In genomic region chr6:31776961-31777666, GRCh38 we compare ENCODE assay signal across 8 cellular contexts. TPM values are rescaled to one million over a fixed set of nuclear protein-coding genes. Genes with fewer than 3 reads are reported as not detected.
DNase-seq lines count a peak whose midpoint lies in the region; ATAC-seq and TF ChIP-seq lines count a peak whose summit lies in the region.

VWA7 (minus strand) TSS chr6:31777328; CDS start chr6:31776779, 549 bp downstream.

- ATAC-seq in HG03066 (IDR thresholded peaks at IDR 0.05; ENCODE audit: low read depth, unreplicated experiment) = peak; percentile 73
- no peak for ATAC-seq in GM18867 (IDR thresholded peaks at IDR 0.05; ENCODE audit: unreplicated experiment)

- TF ChIP-seq CTCF in GM13976 (IDR thresholded peaks at IDR 0.05; ENCODE audit: borderline replicate concordance, control extremely low read depth, extremely low read depth, insufficient read depth, missing control alignments) = no peak
- no peak for TF ChIP-seq CTCF in dorsolateral prefrontal cortex (IDR thresholded peaks at IDR 0.05 in 54 of 56, conservative IDR thresholded peaks at IDR 0.05 in 2 of 56; ENCODE audit: low read depth in 1 of 56, partially characterized antibody in 56 of 56)

- in situ Hi-C loops in GM13976 (cut with MboI; ENCODE audit: low sequenced_read_pairs, unreplicated experiment) = no loop called here

- H3K27ac ChIP-seq in dorsolateral prefrontal cortex (peak within 1 kb of the TSS in 44 of 59 donors; percentile 5 to 79 (median 59)), mesodermal cell (ENCODE audit: low read depth, low read length, severe bottlenecking) (peak within 1 kb of the TSS; percentile 23)

- H3K4me1 ChIP-seq in mesodermal cell (ENCODE audit: control insufficient read depth, insufficient read depth, low read length, poor library complexity, severe bottlenecking) = peaks cover 12% of the 10 kb centered on the region

- H3K27me3 ChIP-seq in dorsolateral prefrontal cortex = no peaks in the 10 kb centered on the region

- peak within 1 kb of the TSS in 50 of 59 donors; percentile 2 to 60 (median 38) for H3K4me3 ChIP-seq in dorsolateral prefrontal cortex
- H3K4me3 ChIP-seq in mesodermal cell (ENCODE audit: extremely low read depth, insufficient read depth, low read length, poor library complexity, severe bottlenecking) = no peak within 1 kb of the TSS

- WGBS in mesodermal cell (ENCODE audit: insufficient coverage in 2 of 2), 2 experiments = 36 to 80% methylated on average over 3 to 11 of the region's 15 CpGs

- DNase-seq in GM13976 (ENCODE audit: low spot score) = peak; percentile 95
- peak; percentile 6 for DNase-seq in NCI-H526 treated with DMSO at 0.1 percent for 48 hours (lab: John Stamatoyannopoulos, UW)
- DNase-seq in activated CD4-positive, alpha-beta T cell treated with anti-CD3 and anti-CD28 coated beads, Interleukin-2, amount 50 U/mL, for 4 hours = peak; percentile 70 to 78
- DNase-seq in dorsolateral prefrontal cortex = peak in 8 of 10 donors; percentile 24 to 78 (median 60)
- peak; percentile 83 for DNase-seq in stimulated activated CD8-positive, alpha-beta memory T cell treated with anti-CD3 and anti-CD28 coated beads, Interleukin-4, amount 100 ng/mL, for 48 hours

- intact Hi-C loops in dorsolateral prefrontal cortex (cut with DNase I) = no loop called here

- no peaks in the 10 kb centered on the region for H3K9me3 ChIP-seq in mesodermal cell (ENCODE audit: control insufficient read depth, low read length)

- H3K36me3 ChIP-seq in mesodermal cell (ENCODE audit: control insufficient read depth, insufficient read depth, low read length) = peaks cover 37% of the 10 kb centered on the region

RNA-seq across cellular contexts. Expression of gene VWA7, which starts in this region (rescaled TPM):
- 10 to 100 TPM in 116 of 120 experiments, 1 to 10 TPM in 4; 5.9 to 42.6 (median 21.4) TPM for total RNA-seq in dorsolateral prefrontal cortex
- 0.29 TPM for polyA plus RNA-seq in mesodermal cell (2013, experiment 1 of 2)
- polyA plus RNA-seq in mesodermal cell (2013, experiment 2 of 2) = 0.51 TPM

Comparison
In these comparisons a context has a peak if more than half of its experiments do, and no peak if none do; other contexts are left out.
1. DNase-seq: peak in every context shown above with its lines; median percentile 95 in GM13976; 83 in stimulated activated CD8-positive, alpha-beta memory T cell treated with anti-CD3 and anti-CD28 coated beads, Interleukin-4, amount 100 ng/mL, for 48 hours; 74 in activated CD4-positive, alpha-beta T cell treated with anti-CD3 and anti-CD28 coated beads, Interleukin-2, amount 50 U/mL, for 4 hours; 60 in dorsolateral prefrontal cortex; 6 in NCI-H526 treated with DMSO at 0.1 percent for 48 hours.